In genomic region chr19:10555613-10555979, GRCh38 we compare ENCODE assay signal across 16 cellular contexts. TPM values are rescaled to one million over a fixed set of nuclear protein-coding genes. Genes with fewer than 3 reads are reported as not detected.
DNase-seq lines count a peak whose midpoint lies in the region; ATAC-seq and TF ChIP-seq lines count a peak whose summit lies in the region.
"Had no signal": no experiment of that assay in that cellular context is flagged by ENCODE, and none has a peak within 500 bp of the region (broad histone marks: within the 10 kb centered on the region; RNA-seq: fewer than 3 reads in every experiment).

No MANE protein-coding gene starts in this region.

- no peaks in the 10 kb centered on the region for H3K27me3 Mint-ChIP-seq in activated CD4-positive, alpha-beta T cell treated with anti-CD3 and anti-CD28 coated beads, Interleukin-2, amount 10 ng/mL, durations not matched to agents 24 days and 14 days
- peaks cover 20% of the 10 kb centered on the region for H3K27me3 Mint-ChIP-seq in GM23338 (ENCODE audit: insufficient read depth, low read depth, poor library complexity)
- no peaks in the 10 kb centered on the region for H3K27me3 Mint-ChIP-seq in activated T-helper 1 cell treated with anti-CD3 and anti-CD28 coated beads, Interleukin-12 subunit alpha, Interleukin-12 subunit beta, Interleukin-2, Interleukin-4 antibody, amounts not matched to agents 30 ng/mL and 10 ng/mL and 1 ng/mL, durations not matched to agents 14 hours and 24 hours and 36 hours (ENCODE audit: insufficient read depth)
- no peaks in the 10 kb centered on the region for H3K27me3 Mint-ChIP-seq in neural crest cell (ENCODE audit: low read depth)
- H3K27me3 Mint-ChIP-seq in CD14-positive monocyte (ENCODE audit: low read depth in 3 of 3): no peaks in the 10 kb centered on the region

- H3K4me2 ChIP-seq in GM23338: no peak overlapping the region
- H3K4me2 ChIP-seq: KMS-11 had no signal

- no peak overlapping the region for H2AFZ ChIP-seq in GM23338

- intact Hi-C loops in activated CD4-positive, alpha-beta T cell treated with anti-CD3 and anti-CD28 coated beads, Interleukin-2, amount 10 ng/mL, durations not matched to agents 24 days and 14 days (cut with micrococcal nuclease): no loop called here
- intact Hi-C loops in activated T-helper 1 cell treated with anti-CD3 and anti-CD28 coated beads, Interleukin-12 subunit alpha, Interleukin-12 subunit beta, Interleukin-2, Interleukin-4 antibody, amounts not matched to agents 30 ng/mL and 10 ng/mL and 1 ng/mL, durations not matched to agents 14 hours and 24 hours and 36 hours (cut with micrococcal nuclease): no loop called here
- intact Hi-C loops in CD14-positive monocyte (cut with micrococcal nuclease): no loop called here

- no peaks in the 10 kb centered on the region for H3K9me3 Mint-ChIP-seq in activated CD4-positive, alpha-beta T cell treated with anti-CD3 and anti-CD28 coated beads, Interleukin-2, amount 10 ng/mL, durations not matched to agents 24 days and 14 days
- H3K9me3 Mint-ChIP-seq in GM23338 (no peaks in the 10 kb centered on the region), neural crest cell (no peaks in the 10 kb centered on the region), CD14-positive monocyte (peaks cover 0 to 8% (median 1%) of the 10 kb centered on the region in 7 donors)
- H3K9me3 Mint-ChIP-seq in activated T-helper 1 cell treated with anti-CD3 and anti-CD28 coated beads, Interleukin-12 subunit alpha, Interleukin-12 subunit beta, Interleukin-2, Interleukin-4 antibody, amounts not matched to agents 30 ng/mL and 10 ng/mL and 1 ng/mL, durations not matched to agents 14 hours and 24 hours and 36 hours: no peaks in the 10 kb centered on the region
- H3K9me3 Mint-ChIP-seq: activated T-cell treated with anti-CD3 and anti-CD28 coated beads, Interleukin-2, amount 50 U/mL, for 4 hours had no signal

- no peaks in the 10 kb centered on the region for H3K9me2 ChIP-seq in GM23338 (ENCODE audit: insufficient read depth)

- H4K20me1 ChIP-seq in GM23338 (replicated peaks; ENCODE audit: insufficient read depth): peaks cover 8% of the 10 kb centered on the region

- peaks cover 59% of the 10 kb centered on the region for H3K36me3 Mint-ChIP-seq in activated CD4-positive, alpha-beta T cell treated with anti-CD3 and anti-CD28 coated beads, Interleukin-2, amount 10 ng/mL, durations not matched to agents 24 days and 14 days (ENCODE audit: low read depth)
- peaks cover 88% of the 10 kb centered on the region for H3K36me3 Mint-ChIP-seq in GM23338 (ENCODE audit: low read depth)
- H3K36me3 Mint-ChIP-seq in activated T-helper 1 cell treated with anti-CD3 and anti-CD28 coated beads, Interleukin-12 subunit alpha, Interleukin-12 subunit beta, Interleukin-2, Interleukin-4 antibody, amounts not matched to agents 30 ng/mL and 10 ng/mL and 1 ng/mL, durations not matched to agents 14 hours and 24 hours and 36 hours (ENCODE audit: low read depth): peaks cover 52% of the 10 kb centered on the region
- peaks cover 7% of the 10 kb centered on the region for H3K36me3 Mint-ChIP-seq in neural crest cell (ENCODE audit: low read depth)
- peaks cover 69 to 92% of the 10 kb centered on the region in 2 donors for H3K36me3 Mint-ChIP-seq in CD14-positive monocyte

- H3K4me1 Mint-ChIP-seq in activated CD4-positive, alpha-beta T cell treated with anti-CD3 and anti-CD28 coated beads, Interleukin-2, amount 10 ng/mL, durations not matched to agents 24 days and 14 days: peaks cover 41% of the 10 kb centered on the region
- no peaks in the 10 kb centered on the region for H3K4me1 Mint-ChIP-seq in GM23338
- H3K4me1 Mint-ChIP-seq in activated T-helper 1 cell treated with anti-CD3 and anti-CD28 coated beads, Interleukin-12 subunit alpha, Interleukin-12 subunit beta, Interleukin-2, Interleukin-4 antibody, amounts not matched to agents 30 ng/mL and 10 ng/mL and 1 ng/mL, durations not matched to agents 14 hours and 24 hours and 36 hours (ENCODE audit: low read depth): peaks cover 41% of the 10 kb centered on the region
- H3K4me1 Mint-ChIP-seq in neural crest cell: no peaks in the 10 kb centered on the region
- H3K4me1 Mint-ChIP-seq in CD14-positive monocyte: peaks cover 15% of the 10 kb centered on the region

- TF ChIP-seq CTCF in GM23338 (conservative IDR thresholded peaks at IDR 0.05; ENCODE audit: low read depth in 2 of 2) (no peak), neural crest cell (conservative IDR thresholded peaks at IDR 0.05) (no peak), CD14-positive monocyte (IDR thresholded peaks at IDR 0.05) (no peak)

- H3K27me3 ChIP-seq in GM23338 (ENCODE audit: insufficient read depth): no peaks in the 10 kb centered on the region

- H3K79me2 ChIP-seq in GM23338 (replicated peaks; ENCODE audit: insufficient read depth): no peaks in the 10 kb centered on the region

- H3F3A ChIP-seq in GM23338 (replicated peaks; ENCODE audit: low read depth): peaks cover 30% of the 10 kb centered on the region

- no peak overlapping the region for H3K4me3 Mint-ChIP-seq in activated CD4-positive, alpha-beta T cell treated with anti-CD3 and anti-CD28 coated beads, Interleukin-2, amount 10 ng/mL, durations not matched to agents 24 days and 14 days
- H3K4me3 Mint-ChIP-seq in GM23338 (no peak overlapping the region), neural crest cell (peak overlapping the region; percentile 31), CD14-positive monocyte (no peak overlapping the region)
- H3K4me3 Mint-ChIP-seq in activated T-helper 1 cell treated with anti-CD3 and anti-CD28 coated beads, Interleukin-12 subunit alpha, Interleukin-12 subunit beta, Interleukin-2, Interleukin-4 antibody, amounts not matched to agents 30 ng/mL and 10 ng/mL and 1 ng/mL, durations not matched to agents 14 hours and 24 hours and 36 hours: no peak overlapping the region
- H3K4me3 Mint-ChIP-seq: activated T-cell treated with anti-CD3 and anti-CD28 coated beads, Interleukin-2, amount 50 U/mL, for 4 hours had no signal

- no peak overlapping the region for H3K4me3 ChIP-seq in GM23338
- H3K4me3 ChIP-seq: thoracic aorta had no signal

- 0 out of 2 replicates have a peak overlapping the region, but pooled peaks have one; percentile 26 for H3K27ac ChIP-seq in GM23338 (ENCODE audit: low read depth)
- H3K27ac ChIP-seq: KMS-11, thoracic aorta had no signal

- no peaks in the 10 kb centered on the region for H3K4me1 ChIP-seq in GM23338 (ENCODE audit: insufficient read depth)

- DNase-seq in activated CD4-positive, alpha-beta T cell treated with anti-CD3 and anti-CD28 coated beads, Interleukin-2, amount 10 ng/mL, durations not matched to agents 24 days and 14 days: no peak
- DNase-seq in activated CD4-positive, alpha-beta T cell treated with anti-CD3 and anti-CD28 coated beads, Interleukin-2, amount 50 U/mL, for 48 hours: no peak
- no peak for DNase-seq in GM23338 (ENCODE audit: low spot score)
- no peak for DNase-seq in activated T-helper 1 cell treated with anti-CD3 and anti-CD28 coated beads, Interleukin-12 subunit alpha, Interleukin-12 subunit beta, Interleukin-2, Interleukin-4 antibody, amounts not matched to agents 30 ng/mL and 10 ng/mL and 1 ng/mL, durations not matched to agents 14 hours and 24 hours and 36 hours (ENCODE audit: low spot score)
- DNase-seq in neural crest cell (ENCODE audit: low read depth, low spot score): no peak
- DNase-seq in CD14-positive monocyte (ENCODE audit: low spot score): no peak
- no peak for DNase-seq in AG08395 (ENCODE audit: low spot score)
- DNase-seq: activated T-cell treated with anti-CD3 and anti-CD28 coated beads, Interleukin-2, amount 50 U/mL, for 4 hours; dermis blood vessel endothelial cell; GF-D8; hippocampal formation; NCI-H446 treated with DMSO at 0.1 percent for 48 hours had no signal

- peak overlapping the region; percentile 75 for H3K27ac Mint-ChIP-seq in activated CD4-positive, alpha-beta T cell treated with anti-CD3 and anti-CD28 coated beads, Interleukin-2, amount 10 ng/mL, durations not matched to agents 24 days and 14 days
- H3K27ac Mint-ChIP-seq in GM23338 (no peak overlapping the region), neural crest cell (ENCODE audit: unreplicated experiment) (no peak overlapping the region), CD14-positive monocyte (peak overlapping the region in 2 of 7 donors; percentile 41 to 60)
- peak overlapping the region; percentile 68 for H3K27ac Mint-ChIP-seq in activated T-helper 1 cell treated with anti-CD3 and anti-CD28 coated beads, Interleukin-12 subunit alpha, Interleukin-12 subunit beta, Interleukin-2, Interleukin-4 antibody, amounts not matched to agents 30 ng/mL and 10 ng/mL and 1 ng/mL, durations not matched to agents 14 hours and 24 hours and 36 hours

- H3K36me3 ChIP-seq in GM23338 (ENCODE audit: insufficient read depth): peaks cover 23% of the 10 kb centered on the region; the same call in 1 of the 2 replicates

- ATAC-seq in GM23338 (no peak), GM18907 (IDR thresholded peaks at IDR 0.05; ENCODE audit: unreplicated experiment) (no peak)

RNA-seq across cellular contexts. Expression of gene KRI1, which starts 10.2 kb away (rescaled TPM):
- 84.0 and 90.6 TPM in 2 replicates for total RNA-seq in activated CD4-positive, alpha-beta T cell treated with anti-CD3 and anti-CD28 coated beads, Interleukin-2, amount 10 ng/mL, durations not matched to agents 24 days and 14 days
- 23.8 and 25.0 TPM in 2 replicates for total RNA-seq in GM23338 (2014; rRNA removed; shearing (Covaris generic))
- polyA plus RNA-seq in GM23338 (2016; fragmentation: Nextera tagmentation; extraction: Ambion mirVana) (43.2 and 48.8 TPM in 2 replicates), CD14-positive monocyte (1 to 10 TPM; 3.9 to 6.1 TPM)
- total RNA-seq in activated T-helper 1 cell treated with anti-CD3 and anti-CD28 coated beads, Interleukin-12 subunit alpha, Interleukin-12 subunit beta, Interleukin-2, Interleukin-4 antibody, amounts not matched to agents 30 ng/mL and 10 ng/mL and 1 ng/mL, durations not matched to agents 14 hours and 24 hours and 36 hours: 91.1 and 91.8 TPM in 2 replicates
- 41.2 and 42.5 TPM in 2 replicates for total RNA-seq in neural crest cell

RNA-seq across cellular contexts. Expression of gene ATG4D, which starts 11.9 kb away (rescaled TPM):
- total RNA-seq in activated CD4-positive, alpha-beta T cell treated with anti-CD3 and anti-CD28 coated beads, Interleukin-2, amount 10 ng/mL, durations not matched to agents 24 days and 14 days: 36.7 and 40.8 TPM in 2 replicates
- total RNA-seq in GM23338 (2014; rRNA removed; shearing (Covaris generic)): 53.2 and 55.5 TPM in 2 replicates
- polyA plus RNA-seq in GM23338 (2016; fragmentation: Nextera tagmentation; extraction: Ambion mirVana) (15.1 and 19.1 TPM in 2 replicates), CD14-positive monocyte (10 to 100 TPM; 10.7 to 11.9 TPM)
- total RNA-seq in activated T-helper 1 cell treated with anti-CD3 and anti-CD28 coated beads, Interleukin-12 subunit alpha, Interleukin-12 subunit beta, Interleukin-2, Interleukin-4 antibody, amounts not matched to agents 30 ng/mL and 10 ng/mL and 1 ng/mL, durations not matched to agents 14 hours and 24 hours and 36 hours: 37.3 and 40.7 TPM in 2 replicates
- total RNA-seq in neural crest cell: 53.3 and 56.7 TPM in 2 replicates

RNA-seq across cellular contexts. Expression of gene CDKN2D, which starts 13.2 kb away (rescaled TPM):
- 41.0 and 44.2 TPM in 2 replicates for total RNA-seq in activated CD4-positive, alpha-beta T cell treated with anti-CD3 and anti-CD28 coated beads, Interleukin-2, amount 10 ng/mL, durations not matched to agents 24 days and 14 days
- 1.4 and 3.2 TPM in 2 replicates for total RNA-seq in GM23338 (2014; rRNA removed; shearing (Covaris generic))
- 4.0 and 5.8 TPM in 2 replicates for polyA plus RNA-seq in GM23338 (2016; fragmentation: Nextera tagmentation; extraction: Ambion mirVana)
- 40.1 and 42.1 TPM in 2 replicates for total RNA-seq in activated T-helper 1 cell treated with anti-CD3 and anti-CD28 coated beads, Interleukin-12 subunit alpha, Interleukin-12 subunit beta, Interleukin-2, Interleukin-4 antibody, amounts not matched to agents 30 ng/mL and 10 ng/mL and 1 ng/mL, durations not matched to agents 14 hours and 24 hours and 36 hours
- 8.7 and 9.5 TPM in 2 replicates for total RNA-seq in neural crest cell
- 100 to 1,000 TPM; 115 to 130 TPM for polyA plus RNA-seq in CD14-positive monocyte

RNA-seq across cellular contexts. Expression of gene AP1M2, which starts 31.5 kb away (rescaled TPM):
- not detected in 2 replicates for total RNA-seq in activated CD4-positive, alpha-beta T cell treated with anti-CD3 and anti-CD28 coated beads, Interleukin-2, amount 10 ng/mL, durations not matched to agents 24 days and 14 days
- total RNA-seq in GM23338 (2014; rRNA removed; shearing (Covaris generic)): 158 and 165 TPM in 2 replicates
- polyA plus RNA-seq in GM23338 (2016; fragmentation: Nextera tagmentation; extraction: Ambion mirVana) (128 and 141 TPM in 2 replicates), CD14-positive monocyte (under 1 TPM in 1 of 2 donors, not detected in 1; 0.36 TPM)
- total RNA-seq in activated T-helper 1 cell treated with anti-CD3 and anti-CD28 coated beads, Interleukin-12 subunit alpha, Interleukin-12 subunit beta, Interleukin-2, Interleukin-4 antibody, amounts not matched to agents 30 ng/mL and 10 ng/mL and 1 ng/mL, durations not matched to agents 14 hours and 24 hours and 36 hours: not detected in 2 replicates
- not detected in 2 replicates for total RNA-seq in neural crest cell
- total RNA-seq: pulmonary artery endothelial cell had no signal

RNA-seq across cellular contexts. Expression of gene S1PR5, which starts 38.3 kb away (rescaled TPM):
- total RNA-seq in activated CD4-positive, alpha-beta T cell treated with anti-CD3 and anti-CD28 coated beads, Interleukin-2, amount 10 ng/mL, durations not matched to agents 24 days and 14 days: not detected in 2 replicates
- 3.1 and 8.0 TPM in 2 replicates for total RNA-seq in GM23338 (2014; rRNA removed; shearing (Covaris generic))
- polyA plus RNA-seq in GM23338 (2016; fragmentation: Nextera tagmentation; extraction: Ambion mirVana) (4.6 and 4.8 TPM in 2 replicates), CD14-positive monocyte (under 1 TPM; 0.18 to 0.46 TPM)
- total RNA-seq in activated T-helper 1 cell treated with anti-CD3 and anti-CD28 coated beads, Interleukin-12 subunit alpha, Interleukin-12 subunit beta, Interleukin-2, Interleukin-4 antibody, amounts not matched to agents 30 ng/mL and 10 ng/mL and 1 ng/mL, durations not matched to agents 14 hours and 24 hours and 36 hours: not detected in 2 replicates
- total RNA-seq in neural crest cell: 0.79 and 1.1 TPM in 2 replicates
- total RNA-seq: pulmonary artery endothelial cell had no signal

Comparison
In these comparisons a context has a peak if more than half of its experiments do, and no peak if none do; other contexts are left out.
1. H3K27ac Mint-ChIP-seq: peak in activated CD4-positive, alpha-beta T cell treated with anti-CD3 and anti-CD28 coated beads, Interleukin-2, amount 10 ng/mL, durations not matched to agents 24 days and 14 days (single experiment) and activated T-helper 1 cell treated with anti-CD3 and anti-CD28 coated beads, Interleukin-12 subunit alpha, Interleukin-12 subunit beta, Interleukin-2, Interleukin-4 antibody, amounts not matched to agents 30 ng/mL and 10 ng/mL and 1 ng/mL, durations not matched to agents 14 hours and 24 hours and 36 hours (single experiment); none in GM23338 (single experiment) and neural crest cell (single experiment).